In genomic region chr7:129434846-129435318, GRCh38 we compare ENCODE assay signal across 1 cellular context.
TF ChIP-seq lines count a peak whose summit lies in the region.

No MANE protein-coding gene starts in this region.

TF ChIP-seq in HepG2, 621 proteins besides CTCF, POLR2A, EP300 and RAD21 (continued from another document):
- TF ChIP-seq, protein P1, sequence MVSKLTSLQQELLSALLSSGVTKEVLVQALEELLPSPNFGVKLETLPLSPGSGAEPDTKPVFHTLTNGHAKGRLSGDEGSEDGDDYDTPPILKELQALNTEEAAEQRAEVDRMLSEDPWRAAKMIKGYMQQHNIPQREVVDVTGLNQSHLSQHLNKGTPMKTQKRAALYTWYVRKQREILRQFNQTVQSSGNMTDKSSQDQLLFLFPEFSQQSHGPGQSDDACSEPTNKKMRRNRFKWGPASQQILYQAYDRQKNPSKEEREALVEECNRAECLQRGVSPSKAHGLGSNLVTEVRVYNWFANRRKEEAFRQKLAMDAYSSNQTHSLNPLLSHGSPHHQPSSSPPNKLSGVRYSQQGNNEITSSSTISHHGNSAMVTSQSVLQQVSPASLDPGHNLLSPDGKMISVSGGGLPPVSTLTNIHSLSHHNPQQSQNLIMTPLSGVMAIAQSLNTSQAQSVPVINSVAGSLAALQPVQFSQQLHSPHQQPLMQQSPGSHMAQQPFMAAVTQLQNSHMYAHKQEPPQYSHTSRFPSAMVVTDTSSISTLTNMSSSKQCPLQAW (CRISPR knock-in tag; IDR thresholded peaks at IDR 0.05): no peak
- TF ChIP-seq PREB (CRISPR knock-in tag; IDR thresholded peaks at IDR 0.05) (no peak), SP5 (CRISPR knock-in tag; IDR thresholded peaks at IDR 0.05; ENCODE audit: borderline replicate concordance, low read depth) (no peak), PATZ1 (CRISPR knock-in tag; IDR thresholded peaks at IDR 0.05) (no peak), TBX2 (CRISPR knock-in tag; IDR thresholded peaks at IDR 0.05; ENCODE audit: borderline replicate concordance) (0 out of 2 replicates have a peak, but pooled peaks have one; percentile 17), ZNF263 (CRISPR knock-in tag; IDR thresholded peaks at IDR 0.05) (no peak), NBN (conservative IDR thresholded peaks at IDR 0.05) (no peak), THAP7 (CRISPR knock-in tag; IDR thresholded peaks at IDR 0.05) (no peak), SIN3B (IDR thresholded peaks at IDR 0.05; ENCODE audit: low read length) (no peak), GZF1 (CRISPR knock-in tag; IDR thresholded peaks at IDR 0.05) (0 out of 2 replicates have a peak, but pooled peaks have one; percentile 12), ZNF589 (CRISPR knock-in tag; conservative IDR thresholded peaks at IDR 0.05) (0 out of 2 replicates have a peak, but pooled peaks have one; percentile 23), ZFP36L1 (CRISPR knock-in tag; IDR thresholded peaks at IDR 0.05) (no peak), ZIK1 (CRISPR knock-in tag; IDR thresholded peaks at IDR 0.05; ENCODE audit: borderline replicate concordance, low read depth) (no peak), ATRX (CRISPR knock-in tag; IDR thresholded peaks at IDR 0.05; ENCODE audit: borderline replicate concordance) (no peak), IRX3 (CRISPR knock-in tag; IDR thresholded peaks at IDR 0.05; ENCODE audit: borderline replicate concordance, low read depth) (no peak), SETDB1 (CRISPR knock-in tag; IDR thresholded peaks at IDR 0.05; ENCODE audit: borderline replicate concordance) (no peak)
- TF ChIP-seq, protein P2, sequence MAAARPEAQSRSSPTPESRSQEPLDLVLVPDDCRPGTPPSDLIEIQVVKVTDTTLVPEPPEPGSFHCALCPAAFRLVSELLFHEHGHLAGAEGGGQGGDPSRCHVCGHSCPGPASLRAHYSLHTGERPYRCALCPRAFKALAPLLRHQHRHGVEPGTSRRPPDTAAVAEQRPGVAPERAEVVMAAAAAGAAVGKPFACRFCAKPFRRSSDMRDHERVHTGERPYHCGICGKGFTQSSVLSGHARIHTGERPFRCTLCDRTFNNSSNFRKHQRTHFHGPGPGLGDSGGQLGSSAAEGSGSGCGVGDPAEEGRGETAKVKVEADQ (CRISPR knock-in tag; IDR thresholded peaks at IDR 0.05; ENCODE audit: borderline replicate concordance): 0 out of 2 replicates have a peak, but pooled peaks have one; percentile 0
